In genomic region chr19:7941895-7942596, GRCh38 we compare ENCODE assay signal across 10 cellular contexts. TPM values are rescaled to one million over a fixed set of nuclear protein-coding genes. Genes with fewer than 3 reads are reported as not detected.
A peak's percentile ranks its signal among the peaks of the same experiment; 100 is the strongest.
DNase-seq lines count a peak whose midpoint lies in the region; ATAC-seq and TF ChIP-seq lines count a peak whose summit lies in the region.
"Had no signal": no experiment of that assay in that cellular context is flagged by ENCODE, and none has a peak within 500 bp of the region (broad histone marks: within the 10 kb centered on the region; RNA-seq: fewer than 3 reads in every experiment).

No MANE protein-coding gene starts in this region.

- no peaks in the 10 kb centered on the region for H3K27me3 Mint-ChIP-seq in CD4-positive, alpha-beta memory T cell
- H3K27me3 Mint-ChIP-seq in central memory CD8-positive, alpha-beta T cell, result no peaks in the 10 kb centered on the region
- H3K27me3 Mint-ChIP-seq in nephron progenitor cell (ENCODE audit: low read depth, poor library complexity), result no peaks in the 10 kb centered on the region

- peaks cover 11 to 45% (median 28%) of the 10 kb centered on the region in 4 donors for H3K4me1 Mint-ChIP-seq in CD4-positive, alpha-beta memory T cell
- peaks cover 28% of the 10 kb centered on the region for H3K4me1 Mint-ChIP-seq in central memory CD8-positive, alpha-beta T cell
- peaks cover 20% of the 10 kb centered on the region for H3K4me1 Mint-ChIP-seq in nephron progenitor cell

- peak overlapping the region; percentile 15 to 92 (median 54) for H3K4me3 Mint-ChIP-seq in CD4-positive, alpha-beta memory T cell
- peak overlapping the region; percentile 20 for H3K4me3 Mint-ChIP-seq in central memory CD8-positive, alpha-beta T cell
- H3K4me3 Mint-ChIP-seq in nephron progenitor cell, result peak overlapping the region; percentile 94

- no peak for TF ChIP-seq POLR2A in body of pancreas (IDR thresholded peaks at IDR 0.05)

- CTCF ChIA-PET in CD4-positive, alpha-beta memory T cell (lab: Charles Lee; ENCODE audit: partially characterized antibody), result interaction anchor here (6.5 kb wide), 1 partner anchor 22 kb away, joined by 66 read pairs; the partner anchor contains the start of gene SNAPC2

- no peak overlapping the region for H3K27ac ChIP-seq in CD4-positive, alpha-beta memory T cell (ENCODE audit: low read depth, low read length)
- H3K27ac ChIP-seq in KMS-11, result no peak overlapping the region
- no peak overlapping the region for H3K27ac ChIP-seq in body of pancreas

- peaks cover 11 to 16% of the 10 kb centered on the region in 2 donors for H3K36me3 Mint-ChIP-seq in CD4-positive, alpha-beta memory T cell
- peaks cover 34% of the 10 kb centered on the region for H3K36me3 Mint-ChIP-seq in central memory CD8-positive, alpha-beta T cell (ENCODE audit: insufficient read depth)
- H3K36me3 Mint-ChIP-seq in nephron progenitor cell (ENCODE audit: low read depth), result peaks cover 26% of the 10 kb centered on the region

- no peak for DNase-seq in CD4-positive, alpha-beta memory T cell
- DNase-seq in central memory CD8-positive, alpha-beta T cell (ENCODE audit: low spot score in 2 of 2), result no peak
- DNase-seq in nephron progenitor cell (no peak), body of pancreas (no peak)
- DNase-seq in stimulated activated CD4-positive, alpha-beta T cell treated with anti-CD3 and anti-CD28 coated beads, Interleukin-12 subunit alpha, Interleukin-12 subunit beta, amount 100 ng/mL, for 4 hours, result no peak
- DNase-seq: caudate nucleus, NCI-H1092 treated with DMSO at 0.1 percent for 48 hours had no signal

- POLR2A ChIA-PET in CD4-positive, alpha-beta memory T cell (lab: Charles Lee; ENCODE audit: partially characterized antibody), result interaction anchor here (0.6 to 3.4 kb wide), 2 partner anchors 21 to 78 kb away, joined by 3 to 53 read pairs; partner anchors contain the start of gene SNAPC2

- peaks cover 43% of the 10 kb centered on the region for H3K79me2 ChIP-seq in KMS-11 (ENCODE audit: insufficient read depth, low read depth)

- H3K27me3 ChIP-seq in CD4-positive, alpha-beta memory T cell (ENCODE audit: insufficient read depth, low read length), result no peaks in the 10 kb centered on the region
- no peaks in the 10 kb centered on the region for H3K27me3 ChIP-seq in KMS-11 (ENCODE audit: insufficient read depth, low read depth)
- H3K27me3 ChIP-seq in body of pancreas, result no peaks in the 10 kb centered on the region

- H3K9me3 Mint-ChIP-seq in CD4-positive, alpha-beta memory T cell, result no peaks in the 10 kb centered on the region
- no peaks in the 10 kb centered on the region for H3K9me3 Mint-ChIP-seq in central memory CD8-positive, alpha-beta T cell
- H3K9me3 Mint-ChIP-seq in nephron progenitor cell, result no peaks in the 10 kb centered on the region

- H3K27ac Mint-ChIP-seq in CD4-positive, alpha-beta memory T cell, result peak overlapping the region in 4 of 7 donors; percentile 17 to 88 (median 70)
- H3K27ac Mint-ChIP-seq in central memory CD8-positive, alpha-beta T cell (ENCODE audit: low read depth), result no peak overlapping the region
- no peak overlapping the region for H3K27ac Mint-ChIP-seq in nephron progenitor cell

- H3K36me3 ChIP-seq in CD4-positive, alpha-beta memory T cell (ENCODE audit: insufficient read depth, low read length), result peaks cover 9% of the 10 kb centered on the region
- no peaks in the 10 kb centered on the region for H3K36me3 ChIP-seq in KMS-11 (ENCODE audit: insufficient read depth)
- H3K36me3 ChIP-seq in body of pancreas (replicated peaks in 1 of 2; ENCODE audit: insufficient read depth in 1 of 2, low read depth in 2 of 2), result peaks cover 0 to 7% of the 10 kb centered on the region in 2 donors

- H3K4me2 ChIP-seq in KMS-11, result peak overlapping the region; percentile 76

- no peaks in the 10 kb centered on the region for H3K9me3 ChIP-seq in CD4-positive, alpha-beta memory T cell (ENCODE audit: control insufficient read depth in 1 of 2, low read length in 2 of 2)
- no peaks in the 10 kb centered on the region for H3K9me3 ChIP-seq in body of pancreas

- TF ChIP-seq CTCF in KMS-11 (conservative IDR thresholded peaks at IDR 0.05; ENCODE audit: low read depth, low read length), result no peak
- TF ChIP-seq CTCF in nephron progenitor cell (IDR thresholded peaks at IDR 0.05), result no peak
- no peak for TF ChIP-seq CTCF in body of pancreas (IDR thresholded peaks at IDR 0.05)

- no peak overlapping the region for H3K4me3 ChIP-seq in CD4-positive, alpha-beta memory T cell (ENCODE audit: low read length in 2 of 2)
- no peak overlapping the region for H3K4me3 ChIP-seq in KMS-11 (IDR thresholded peaks at IDR 0.05; ENCODE audit: insufficient read depth, low read depth, low read length)
- H3K4me3 ChIP-seq in body of pancreas, result no peak overlapping the region

- no peak overlapping the region for H2AFZ ChIP-seq in KMS-11 (ENCODE audit: low read depth)

- H3K4me1 ChIP-seq in CD4-positive, alpha-beta memory T cell (ENCODE audit: insufficient read depth, low read length), result peaks cover 16% of the 10 kb centered on the region
- H3K4me1 ChIP-seq in KMS-11 (ENCODE audit: low read depth, poor library complexity, severe bottlenecking) (peaks cover 15% of the 10 kb centered on the region), body of pancreas (peaks cover 27% of the 10 kb centered on the region)

- no peak for ATAC-seq in central memory CD8-positive, alpha-beta T cell (replicated peaks; ENCODE audit: extremely low read depth, poor library complexity, severe bottlenecking)
- ATAC-seq in GM19463 (IDR thresholded peaks at IDR 0.05; ENCODE audit: unreplicated experiment) (no peak), body of pancreas (no peak), HG03565 (IDR thresholded peaks at IDR 0.05; ENCODE audit: unreplicated experiment) (no peak)

- no peak overlapping the region; the same call in 1 of the 2 replicates for H3K9ac ChIP-seq in KMS-11

- WGBS in body of pancreas, 2 donors, result 86 to 87% methylated on average over 19 of the region's 19 CpGs

- intact Hi-C loops in CD4-positive, alpha-beta memory T cell (cut with micrococcal nuclease), result loop anchor here (10.0 kb wide), 1 partner anchor 213 kb away; no protein-coding TSS in a partner anchor
- intact Hi-C loops in body of pancreas (cut with DNase I), result no loop called here

- H4K20me1 ChIP-seq in KMS-11 (ENCODE audit: insufficient read depth), result no peaks in the 10 kb centered on the region

RNA-seq across cellular contexts. Expression of gene TIMM44, which starts 1.4 kb away (rescaled TPM):
- total RNA-seq in CD4-positive, alpha-beta memory T cell, result 10 to 100 TPM; 71.6 to 71.9 TPM
- polyA plus RNA-seq in CD4-positive, alpha-beta memory T cell, result 10 to 100 TPM; 11.6 to 15.4 TPM
- 10 to 100 TPM; 20.5 to 73.8 TPM for total RNA-seq in body of pancreas

RNA-seq across cellular contexts. Expression of gene CTXN1, which starts 16.1 kb away (rescaled TPM):
- not detected for total RNA-seq in CD4-positive, alpha-beta memory T cell
- not detected for polyA plus RNA-seq in CD4-positive, alpha-beta memory T cell
- 10 to 100 TPM in 1 of 2 donors, 1 to 10 TPM in 1; 5.7 to 10.2 TPM for total RNA-seq in body of pancreas

RNA-seq across cellular contexts. Expression of gene SNAPC2, which starts 21.9 kb away (rescaled TPM):
- total RNA-seq in CD4-positive, alpha-beta memory T cell, result 10 to 100 TPM; 16.3 to 18.9 TPM
- polyA plus RNA-seq in CD4-positive, alpha-beta memory T cell, result 10 to 100 TPM in 1 of 2 donors, 1 to 10 TPM in 1; 9.0 to 22.1 TPM
- 1 to 10 TPM; 6.3 to 9.1 TPM for total RNA-seq in body of pancreas

RNA-seq across cellular contexts. Expression of gene TGFBR3L, which starts 27.4 kb away (rescaled TPM):
- total RNA-seq in CD4-positive, alpha-beta memory T cell, result under 1 TPM; 0.93 to 1.00 TPM
- polyA plus RNA-seq in CD4-positive, alpha-beta memory T cell, result not detected
- total RNA-seq in body of pancreas, result 1 to 10 TPM in 1 of 2 donors, not detected in 1; 9.9 TPM

RNA-seq across cellular contexts. Expression of gene MAP2K7, which starts 38.4 kb away (rescaled TPM):
- 10 to 100 TPM; 59.7 to 62.5 TPM for total RNA-seq in CD4-positive, alpha-beta memory T cell
- polyA plus RNA-seq in CD4-positive, alpha-beta memory T cell, result 1 to 10 TPM in 1 of 2 donors, under 1 TPM in 1; 0.57 to 2.5 TPM
- total RNA-seq in body of pancreas, result 10 to 100 TPM in 1 of 2 donors, 1 to 10 TPM in 1; 8.0 to 34.9 TPM

Comparison
In these comparisons a context has a peak if more than half of its experiments do, and no peak if none do; other contexts are left out.
1. H3K27ac Mint-ChIP-seq: peak in CD4-positive, alpha-beta memory T cell (4 of 7); none in central memory CD8-positive, alpha-beta T cell (single experiment) and nephron progenitor cell (single experiment).
2. H3K4me3 Mint-ChIP-seq: peak in every context shown above with its lines; median percentile 94 in nephron progenitor cell; 54 in CD4-positive, alpha-beta memory T cell; 20 in central memory CD8-positive, alpha-beta T cell.
3. RNA of gene CTXN1, which starts 16.1 kb away (total RNA-seq): 5.7 to 10.2 TPM in body of pancreas; not detected in CD4-positive, alpha-beta memory T cell; every median in the first group is over 4 times any median in the second.